8 cellular contexts compared by ENCODE assay signal in genomic region chr19:51108066-51108804, GRCh38. TPM values are rescaled to one million over a fixed set of nuclear protein-coding genes. Genes with fewer than 3 reads are reported as not detected.
DNase-seq lines count a peak whose midpoint lies in the region; ATAC-seq, FAIRE-seq and TF ChIP-seq lines count a peak whose summit lies in the region.

Gene CTU1 (minus strand): TSS chr19:51108409. CDS start chr19:51104569, 3,840 bp downstream.

- ATAC-seq in GM19035 (IDR thresholded peaks at IDR 0.05; ENCODE audit: unreplicated experiment) (peak; percentile 96), HG03354 (IDR thresholded peaks at IDR 0.05; ENCODE audit: poor library complexity, severe bottlenecking, unreplicated experiment) (peak; percentile 97)

- peaks cover 2% of the 10 kb centered on the region for H3K36me3 Mint-ChIP-seq in chondrocyte (ENCODE audit: low read depth)

- peak within 1 kb of the TSS; percentile 84 for H3K9ac ChIP-seq in keratinocyte (ENCODE audit: control insufficient read depth, extremely low read depth, insufficient read depth, low read length)

- TF ChIP-seq CTCF in AG09319 (IDR thresholded peaks at IDR 0.05; ENCODE audit: low read depth, low read length) (no peak), chondrocyte (IDR thresholded peaks at IDR 0.05) (peak; percentile 29), keratinocyte (optimal IDR thresholded peaks at IDR 0.05 in 1 of 3, IDR thresholded peaks at IDR 0.05 in 1 of 3, conservative IDR thresholded peaks at IDR 0.05 in 1 of 3; ENCODE audit: extremely low read depth in 1 of 3, insufficient read depth in 2 of 3, low read length in 3 of 3) (no peak)

- peaks cover 5% of the 10 kb centered on the region for H3K27me3 ChIP-seq in keratinocyte (ENCODE audit: control insufficient read depth, extremely low read depth, insufficient read depth, low read length)

- H3K9me3 Mint-ChIP-seq in chondrocyte (ENCODE audit: low read depth): no peaks in the 10 kb centered on the region

- peaks cover 10% of the 10 kb centered on the region for H3K4me1 ChIP-seq in keratinocyte (ENCODE audit: control insufficient read depth, extremely low read depth, insufficient read depth, low read length)

- peak within 1 kb of the TSS; percentile 91 for H3K4me3 Mint-ChIP-seq in chondrocyte (ENCODE audit: unreplicated experiment)

- dilution Hi-C loops in keratinocyte (cut with MboI; ENCODE audit: extremely low pct_ligation_motif_present, low sequenced_read_pairs): no loop called here

- H3K79me2 ChIP-seq in keratinocyte (ENCODE audit: control insufficient read depth, insufficient read depth, low read length): peaks cover 41% of the 10 kb centered on the region

- H3K4me2 ChIP-seq in keratinocyte (ENCODE audit: control insufficient read depth, extremely low read depth, insufficient read depth, low read depth, low read length): peak within 1 kb of the TSS; percentile 88

- H3K9me3 ChIP-seq in keratinocyte (ENCODE audit: control insufficient read depth, low read depth, low read length): no peaks in the 10 kb centered on the region

- H3K36me3 ChIP-seq in keratinocyte (ENCODE audit: control insufficient read depth in 2 of 2, extremely low read depth in 1 of 2, insufficient read depth in 2 of 2, low read length in 2 of 2): peaks cover 11 to 17% of the 10 kb centered on the region in 2 experiments

- peak; percentile 85 for FAIRE-seq in keratinocyte (lab: Jason Lieb, UNC)

- peak within 1 kb of the TSS; percentile 65 for H3K27ac ChIP-seq in keratinocyte (ENCODE audit: control insufficient read depth, insufficient read depth, low read length)

- H4K20me1 ChIP-seq in keratinocyte (ENCODE audit: control insufficient read depth, extremely low read depth, insufficient read depth, low read length): no peaks in the 10 kb centered on the region

- H3K27me3 Mint-ChIP-seq in chondrocyte (ENCODE audit: low read depth): peaks cover 3% of the 10 kb centered on the region

- peak within 1 kb of the TSS; percentile 96 for H3K27ac Mint-ChIP-seq in chondrocyte (ENCODE audit: unreplicated experiment)

- H3K4me1 Mint-ChIP-seq in chondrocyte (ENCODE audit: low read depth): peaks cover 12% of the 10 kb centered on the region

- H3K9me1 ChIP-seq in keratinocyte (ENCODE audit: control insufficient read depth, extremely low read depth, insufficient read depth, low read length): no peaks in the 10 kb centered on the region

- DNase-seq in AG09319 (ENCODE audit: extremely low read depth, low read depth): peak; percentile 98
- DNase-seq in NCI-H446 treated with DMSO at 0.1 percent for 48 hours (lab: John Stamatoyannopoulos, UW): peak; percentile 98
- DNase-seq in activated CD4-positive, alpha-beta T cell treated with anti-CD3 and anti-CD28 coated beads for 1 hour: peak; percentile 98
- DNase-seq in chondrocyte (ENCODE audit: low spot score): peak; percentile 99
- DNase-seq in keratinocyte (ENCODE audit: low read depth, low spot score): peak; percentile 98
- DNase-seq in stimulated activated CD4-positive, alpha-beta T cell treated with anti-CD3 and anti-CD28 coated beads, Interleukin-15, amount 100 ng/mL, for 1 hour (ENCODE audit: low read depth in 1 of 2, low spot score in 1 of 2): peak; percentile 91 to 98

- peak within 1 kb of the TSS; percentile 85 for H2AFZ ChIP-seq in keratinocyte (ENCODE audit: control insufficient read depth, low read length)

- H3K4me3 ChIP-seq in keratinocyte (ENCODE audit: control insufficient read depth in 2 of 3, extremely low read depth in 1 of 3, insufficient read depth in 2 of 3, low read depth in 1 of 3, low read length in 3 of 3): peak within 1 kb of the TSS; percentile 55 to 85 (median 69)

RNA-seq across cellular contexts. Expression of gene CTU1, which starts in this region (rescaled TPM):
- 5.2 to 6.1 TPM (median 5.2 TPM) in 3 replicates for total RNA-seq in chondrocyte
- 1.9 to 3.9 TPM (median 2.3 TPM) in 3 replicates for polyA plus RNA-seq in keratinocyte
- 0.79 TPM for polyA plus RNA-seq in keratinocyte (2011; ENCODE audit: low read depth)
- 0.81 and 2.8 TPM in 2 replicates for polyA plus RNA-seq in keratinocyte (2011; cell fraction: cytosol; rRNA removed)
- 3.5 and 5.2 TPM in 2 replicates for polyA plus RNA-seq in keratinocyte (2011; cell fraction: nucleus; rRNA removed)
- polyA plus RNA-seq in keratinocyte (2012; ENCODE audit: low replicate concordance): 4.1 and 4.5 TPM in 2 replicates
- 1.5 to 2.0 TPM (median 1.6 TPM) in 3 replicates for polyA minus RNA-seq in keratinocyte
- 8.6 TPM for polyA minus RNA-seq in keratinocyte (2011; cell fraction: cytosol; rRNA and poly(A)+ RNA removed)
- 2.6 and 4.5 TPM in 2 replicates for polyA minus RNA-seq in keratinocyte (2011; cell fraction: nucleus; rRNA and poly(A)+ RNA removed)

Comparison
In these comparisons a context has a peak if more than half of its experiments do, and no peak if none do; other contexts are left out.
1. Peak in every context shown above with its lines: DNase-seq, ATAC-seq, H3K4me3 ChIP-seq and H3K27ac ChIP-seq.